In the genomic region with DNA sequence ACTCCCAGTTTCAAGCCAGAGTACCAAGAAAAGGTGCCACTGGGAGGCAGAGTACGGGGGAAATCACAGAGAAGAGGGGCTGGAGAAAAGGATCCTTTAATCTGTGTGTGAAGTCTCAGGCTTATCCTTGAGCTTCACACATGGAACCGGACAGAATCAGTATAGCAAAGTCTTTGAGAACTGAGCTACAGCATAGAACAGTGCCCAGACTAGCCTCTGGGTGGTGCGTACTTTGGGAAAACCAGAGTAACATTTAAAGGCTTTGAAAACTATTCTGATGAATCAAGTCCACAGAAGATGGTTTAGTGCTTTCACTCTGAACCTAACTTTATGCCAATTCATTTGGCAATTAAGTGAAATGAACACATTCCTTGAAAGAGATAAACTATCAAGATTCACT, we compare ENCODE assay signal across 14 cellular contexts.
DNase-seq lines count a peak whose midpoint lies in the region; ATAC-seq and TF ChIP-seq lines count a peak whose summit lies in the region.
"Had no signal": no experiment of that assay in that cellular context is flagged by ENCODE, and none has a peak within 500 bp of the region (broad histone marks: within the 10 kb centered on the region; RNA-seq: fewer than 3 reads in every experiment).

No MANE protein-coding gene starts in this region.

- H3K27me3 Mint-ChIP-seq in chondrocyte (ENCODE audit: low read depth) (no peaks in the 10 kb centered on the region), memory B cell (no peaks in the 10 kb centered on the region)

- H3K9me3 Mint-ChIP-seq in chondrocyte (ENCODE audit: low read depth) (peaks cover 10% of the 10 kb centered on the region), memory B cell (peaks cover 3% of the 10 kb centered on the region)

- H3K4me3 Mint-ChIP-seq in chondrocyte (ENCODE audit: unreplicated experiment) (no peak overlapping the region), memory B cell (no peak overlapping the region)

- ATAC-seq in DND-41 (ENCODE audit: insufficient read depth, low read depth): no peak
- ATAC-seq in memory B cell (ENCODE audit: low read depth): no peak
- ATAC-seq in heart right ventricle: no peak
- ATAC-seq in GM21619 (IDR thresholded peaks at IDR 0.05; ENCODE audit: unreplicated experiment): no peak

- H3K36me3 ChIP-seq in DND-41 (ENCODE audit: insufficient read depth, low read length) (no peaks in the 10 kb centered on the region), heart right ventricle (no peaks in the 10 kb centered on the region)
- H3K36me3 ChIP-seq: ovary had no signal

- H3K9ac ChIP-seq in DND-41 (ENCODE audit: low read depth, low read length): no peak overlapping the region

- H3K27ac ChIP-seq in DND-41 (ENCODE audit: low read length): no peak overlapping the region
- no peak overlapping the region for H3K27ac ChIP-seq in heart right ventricle
- H3K27ac ChIP-seq: epithelial cell of prostate, ovary had no signal

- H3K9me3 ChIP-seq in DND-41 (ENCODE audit: insufficient read depth, low read length, severe bottlenecking): peaks cover 12% of the 10 kb centered on the region
- H3K9me3 ChIP-seq in heart right ventricle: peaks cover 0 to 9% (median 0%) of the 10 kb centered on the region in 11 donors
- H3K9me3 ChIP-seq: ovary had no signal

- H3K4me1 Mint-ChIP-seq in chondrocyte (ENCODE audit: low read depth): peaks cover 24% of the 10 kb centered on the region
- peaks cover 4% of the 10 kb centered on the region for H3K4me1 Mint-ChIP-seq in memory B cell

- DNase-seq in DND-41 (no peak), NB4 (ENCODE audit: low read depth) (no peak), chondrocyte (ENCODE audit: low spot score) (no peak), memory B cell (ENCODE audit: low spot score in 2 of 2) (no peak), heart right ventricle (no peak), 8988T (no peak)
- DNase-seq in activated CD4-positive, CD25-positive, alpha-beta regulatory T cell treated with anti-CD3 and anti-CD28 coated beads, Interleukin-2, amount 50 U/mL, for 72 hours: no peak
- DNase-seq: activated CD8-positive, alpha-beta memory T cell treated with anti-CD3 and anti-CD28 coated beads, Interleukin-2, amount 50 U/mL, for 48 hours; amygdala; NCI-H1930; ovary; T-helper 2 cell had no signal

- H3K27me3 ChIP-seq in DND-41 (ENCODE audit: insufficient read depth, low read length, poor library complexity): no peaks in the 10 kb centered on the region
- H3K27me3 ChIP-seq in heart right ventricle: no peaks in the 10 kb centered on the region
- H3K27me3 ChIP-seq: ovary had no signal

- H4K20me1 ChIP-seq in DND-41 (ENCODE audit: insufficient read depth, low read length): no peaks in the 10 kb centered on the region

- intact Hi-C loops in heart right ventricle (cut with DNase I): no loop called here

- no peak overlapping the region for H3K4me3 ChIP-seq in DND-41 (ENCODE audit: low read depth in 1 of 2, low read length in 2 of 2)
- H3K4me3 ChIP-seq in NB4 (ENCODE audit: low read depth, low read length): no peak overlapping the region
- H3K4me3 ChIP-seq in heart right ventricle: no peak overlapping the region
- H3K4me3 ChIP-seq: ovary had no signal

- H3K36me3 Mint-ChIP-seq in chondrocyte (ENCODE audit: low read depth) (peaks cover 5% of the 10 kb centered on the region), memory B cell (peaks cover 24% of the 10 kb centered on the region)

- H3K4me1 ChIP-seq in DND-41 (ENCODE audit: insufficient read depth, low read length): no peaks in the 10 kb centered on the region
- H3K4me1 ChIP-seq in heart right ventricle: peaks cover 0 to 12% (median 0%) of the 10 kb centered on the region in 9 donors

- TF ChIP-seq CTCF in DND-41 (IDR thresholded peaks at IDR 0.05; ENCODE audit: borderline replicate concordance, extremely low read depth, low read length, poor library complexity, severe bottlenecking): peak; percentile 24
- peak; percentile 6 for TF ChIP-seq CTCF in NB4 (IDR thresholded peaks at IDR 0.05; ENCODE audit: low read depth, low read length)
- peak; percentile 56 for TF ChIP-seq CTCF in chondrocyte (IDR thresholded peaks at IDR 0.05)
- peak in 1 of 9 donors; percentile 6 for TF ChIP-seq CTCF in heart right ventricle (IDR thresholded peaks at IDR 0.05)

- 87 to 88% methylated on average over 3 of the region's 3 CpGs for WGBS in heart right ventricle, 2 donors

- no peak for TF ChIP-seq POLR2A in NB4 (IDR thresholded peaks at IDR 0.05; ENCODE audit: extremely low read depth, insufficient read length)

- H3K27ac Mint-ChIP-seq in chondrocyte (ENCODE audit: unreplicated experiment): no peak overlapping the region
- peak overlapping the region; percentile 35 for H3K27ac Mint-ChIP-seq in memory B cell

- H2AFZ ChIP-seq in DND-41 (ENCODE audit: low read depth, low read length): no peak overlapping the region

- H3K4me2 ChIP-seq in DND-41 (ENCODE audit: insufficient read depth, low read length): no peak overlapping the region

- no peaks in the 10 kb centered on the region for H3K79me2 ChIP-seq in DND-41 (ENCODE audit: insufficient read depth, low read length)
